In genomic region chr11:47607380-47607779, GRCh38 we compare ENCODE assay signal across 15 cellular contexts. TPM values are rescaled to one million over a fixed set of nuclear protein-coding genes. Genes with fewer than 3 reads are reported as not detected.
DNase-seq lines count a peak whose midpoint lies in the region; ATAC-seq and TF ChIP-seq lines count a peak whose summit lies in the region.
"Had no signal": no experiment of that assay in that cellular context is flagged by ENCODE, and none has a peak within 500 bp of the region (broad histone marks: within the 10 kb centered on the region; RNA-seq: fewer than 3 reads in every experiment).

No MANE protein-coding gene starts in this region.

- no peak overlapping the region for H3K27ac Mint-ChIP-seq in CD4-positive, alpha-beta memory T cell

- peaks cover 6% of the 10 kb centered on the region in 2 donors for H3K36me3 Mint-ChIP-seq in CD4-positive, alpha-beta memory T cell

- POLR2A ChIA-PET in CD4-positive, alpha-beta memory T cell (lab: Charles Lee; ENCODE audit: partially characterized antibody) = no interaction called here

- 41% methylated on average over 7 of the region's 7 CpGs for WGBS in smooth muscle cell (ENCODE audit: low lambda C conversion rate)

- no peak overlapping the region for H3K9ac ChIP-seq in smooth muscle cell (ENCODE audit: low read depth)
- H3K9ac ChIP-seq: KMS-11 had no signal

- intact Hi-C loops in left ventricle myocardium superior (cut with micrococcal nuclease) = no loop called here
- intact Hi-C loops in CD4-positive, alpha-beta memory T cell (cut with micrococcal nuclease) = no loop called here

- no peaks in the 10 kb centered on the region for H3K36me3 ChIP-seq in smooth muscle cell (ENCODE audit: low read depth)
- H3K36me3 ChIP-seq in CD4-positive, alpha-beta memory T cell (ENCODE audit: insufficient read depth, low read length) = no peaks in the 10 kb centered on the region

- no peaks in the 10 kb centered on the region for H3K9me3 Mint-ChIP-seq in CD4-positive, alpha-beta memory T cell

- no peak overlapping the region for H2AFZ ChIP-seq in smooth muscle cell (ENCODE audit: low read depth)

- peak overlapping the region; percentile 54 for H3K4me2 ChIP-seq in smooth muscle cell
- H3K4me2 ChIP-seq: KMS-11 had no signal

- DNase-seq in GM04503 (ENCODE audit: low read depth) = peak; percentile 77
- DNase-seq in astrocyte of the hippocampus (ENCODE audit: low read depth, low spot score) = peak; percentile 42
- DNase-seq in left ventricle myocardium superior = peak; percentile 62
- DNase-seq in smooth muscle cell (lab: John Stamatoyannopoulos, UW; ENCODE audit: unreplicated experiment) = peak; percentile 17
- no peak for DNase-seq in CD4-positive, alpha-beta memory T cell
- no peak for DNase-seq in iPS-NIHi7 (ENCODE audit: extremely low spot score)
- DNase-seq: effector memory CD4-positive, alpha-beta T cell; GF-D8; NCI-H526; stimulated activated CD4-positive, alpha-beta T cell treated with anti-CD3 and anti-CD28 coated beads, Interleukin-4, amount 100 ng/mL, for 1 hour; T-helper 17 cell had no signal

- no peaks in the 10 kb centered on the region for H3K27me3 Mint-ChIP-seq in CD4-positive, alpha-beta memory T cell
- H3K27me3 Mint-ChIP-seq: T-helper 17 cell had no signal

- TF ChIP-seq CTCF in smooth muscle cell (IDR thresholded peaks at IDR 0.05; ENCODE audit: borderline replicate concordance, insufficient read depth, poor library complexity, severe bottlenecking) = no peak

- H3K27me3 ChIP-seq in smooth muscle cell (ENCODE audit: low read depth) = no peaks in the 10 kb centered on the region
- no peaks in the 10 kb centered on the region for H3K27me3 ChIP-seq in CD4-positive, alpha-beta memory T cell (ENCODE audit: insufficient read depth, low read length)

- peak overlapping the region; percentile 52 for H3K27ac ChIP-seq in smooth muscle cell (ENCODE audit: low read depth)
- H3K27ac ChIP-seq in CD4-positive, alpha-beta memory T cell (ENCODE audit: low read depth, low read length) = no peak overlapping the region
- H3K27ac ChIP-seq: KMS-11 had no signal

- H3K4me3 Mint-ChIP-seq in CD4-positive, alpha-beta memory T cell = no peak overlapping the region
- H3K4me3 Mint-ChIP-seq: T-helper 17 cell had no signal

- CTCF ChIA-PET in CD4-positive, alpha-beta memory T cell (lab: Charles Lee; ENCODE audit: partially characterized antibody) = no interaction called here

- peaks cover 8% of the 10 kb centered on the region for H3K4me1 ChIP-seq in smooth muscle cell (ENCODE audit: low read depth)
- no peaks in the 10 kb centered on the region for H3K4me1 ChIP-seq in CD4-positive, alpha-beta memory T cell (ENCODE audit: insufficient read depth, low read length)

- peaks cover 0 to 1% (median 0%) of the 10 kb centered on the region in 4 donors for H3K4me1 Mint-ChIP-seq in CD4-positive, alpha-beta memory T cell
- H3K4me1 Mint-ChIP-seq: T-helper 17 cell had no signal

- ATAC-seq in left ventricle myocardium superior = peak; percentile 59
- no peak for ATAC-seq in GM19452 (IDR thresholded peaks at IDR 0.05; ENCODE audit: unreplicated experiment)
- no peak for ATAC-seq in HG03469 (IDR thresholded peaks at IDR 0.05; ENCODE audit: unreplicated experiment)
- ATAC-seq: T-helper 17 cell had no signal

- no peaks in the 10 kb centered on the region for H3K9me3 ChIP-seq in smooth muscle cell (replicated peaks; ENCODE audit: low read depth)
- no peaks in the 10 kb centered on the region for H3K9me3 ChIP-seq in CD4-positive, alpha-beta memory T cell (ENCODE audit: control insufficient read depth in 1 of 2, low read length in 2 of 2)

- peaks cover 6% of the 10 kb centered on the region for H3F3A ChIP-seq in smooth muscle cell (ENCODE audit: low read depth)

- H4K20me1 ChIP-seq in smooth muscle cell (ENCODE audit: low read depth) = peaks cover 3% of the 10 kb centered on the region

- H3K79me2 ChIP-seq in smooth muscle cell (ENCODE audit: low read depth) = no peaks in the 10 kb centered on the region

- no peak overlapping the region for H3K4me3 ChIP-seq in smooth muscle cell
- H3K4me3 ChIP-seq in CD4-positive, alpha-beta memory T cell (ENCODE audit: low read length in 2 of 2) = no peak overlapping the region

RNA-seq across cellular contexts. Expression of gene C1QTNF4, which starts 13.2 kb away (rescaled TPM):
- total RNA-seq in left ventricle myocardium superior (not detected), smooth muscle cell (0.09 and 1.3 TPM in 2 replicates)
- polyA plus RNA-seq in smooth muscle cell = 0.48 and 1.0 TPM in 2 replicates
- total RNA-seq in CD4-positive, alpha-beta memory T cell = under 1 TPM; 0.44 to 0.61 TPM
- polyA plus RNA-seq in CD4-positive, alpha-beta memory T cell = not detected

RNA-seq across cellular contexts. Expression of gene FAM180B, which starts 20.9 kb away (rescaled TPM):
- not detected for total RNA-seq in left ventricle myocardium superior
- total RNA-seq in smooth muscle cell = not detected in 2 replicates
- 0.46 TPM in 1 of 2 replicates, not detected in the other for polyA plus RNA-seq in smooth muscle cell
- under 1 TPM in 1 of 2 experiments, not detected in 1; 0.25 TPM for total RNA-seq in CD4-positive, alpha-beta memory T cell
- polyA plus RNA-seq in CD4-positive, alpha-beta memory T cell = not detected
- total RNA-seq: mononuclear cell had no signal

RNA-seq across cellular contexts. Expression of gene NDUFS3, which starts 28.5 kb away (rescaled TPM):
- total RNA-seq in left ventricle myocardium superior = 319 TPM
- total RNA-seq in smooth muscle cell = 53.8 and 60.8 TPM in 2 replicates
- 106 and 110 TPM in 2 replicates for polyA plus RNA-seq in smooth muscle cell
- total RNA-seq in CD4-positive, alpha-beta memory T cell = 10 to 100 TPM; 70.9 to 71.0 TPM
- 100 to 1,000 TPM in 1 of 2 donors, 10 to 100 TPM in 1; 85.7 to 118 TPM for polyA plus RNA-seq in CD4-positive, alpha-beta memory T cell

RNA-seq across cellular contexts. Expression of gene KBTBD4, which starts 28.6 kb away (rescaled TPM):
- total RNA-seq in left ventricle myocardium superior = 13.2 TPM
- 9.4 and 17.5 TPM in 2 replicates for total RNA-seq in smooth muscle cell
- 13.7 and 14.2 TPM in 2 replicates for polyA plus RNA-seq in smooth muscle cell
- total RNA-seq in CD4-positive, alpha-beta memory T cell = 10 to 100 TPM; 21.2 to 22.5 TPM
- polyA plus RNA-seq in CD4-positive, alpha-beta memory T cell = 10 to 100 TPM; 40.2 to 71.9 TPM

RNA-seq across cellular contexts. Expression of gene MTCH2, which starts 35.0 kb away (rescaled TPM):
- total RNA-seq in left ventricle myocardium superior = 107 TPM
- total RNA-seq in smooth muscle cell = 74.0 and 97.0 TPM in 2 replicates
- polyA plus RNA-seq in smooth muscle cell = 152 and 177 TPM in 2 replicates
- 10 to 100 TPM; 23.6 to 23.9 TPM for total RNA-seq in CD4-positive, alpha-beta memory T cell
- 10 to 100 TPM; 58.8 to 66.8 TPM for polyA plus RNA-seq in CD4-positive, alpha-beta memory T cell

Comparison
In these comparisons a context has a peak if more than half of its experiments do, and no peak if none do; other contexts are left out.
1. DNase-seq: peak in GM04503 (single experiment), astrocyte of the hippocampus (single experiment), left ventricle myocardium superior (single experiment) and smooth muscle cell (single experiment); none in CD4-positive, alpha-beta memory T cell (0 of 5) and iPS-NIHi7 (single experiment).